In the genomic region with DNA sequence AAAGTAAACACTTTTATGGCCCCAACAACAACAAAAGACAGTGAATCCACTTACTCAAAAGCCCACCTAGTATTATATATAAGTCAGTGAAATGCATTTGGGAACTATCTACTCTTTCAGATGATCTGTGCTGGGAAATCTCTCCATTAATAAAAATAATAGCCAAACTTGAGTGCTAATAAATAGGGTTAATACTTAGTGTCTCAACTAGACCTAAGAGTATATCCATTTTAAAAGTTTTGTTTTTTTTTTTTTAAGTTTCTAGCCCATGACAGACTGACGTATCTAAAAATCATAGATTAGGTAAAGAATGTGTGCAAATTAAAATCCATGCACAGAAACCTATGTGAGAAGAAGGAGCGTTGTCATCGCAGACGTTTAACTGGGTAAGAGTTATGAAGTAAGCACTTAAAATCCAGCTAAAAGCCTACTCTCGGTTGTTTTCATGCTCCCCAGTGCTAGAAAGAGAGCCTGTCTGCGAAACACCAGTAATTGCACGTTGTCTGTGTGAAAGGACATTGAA, we compare ENCODE assay signal across 8 cellular contexts.
DNase-seq lines count a peak whose midpoint lies in the region; ATAC-seq and TF ChIP-seq lines count a peak whose summit lies in the region.

No MANE protein-coding gene starts in this region.

- no peaks in the 10 kb centered on the region for H3K9me3 ChIP-seq in gastrocnemius medialis

- H3K4me1 ChIP-seq in gastrocnemius medialis: peaks cover 5 to 14% of the 10 kb centered on the region in 2 donors

- POLR2A ChIA-PET in RWPE1 (lab: Yijun Ruan, JAX; ENCODE audit: low non-redundant PET): no interaction called here

- TF ChIP-seq POLR2A in gastrocnemius medialis (IDR thresholded peaks at IDR 0.05): no peak

- DNase-seq in GM12864 (ENCODE audit: low read depth) (no peak), RWPE1 (ENCODE audit: low spot score) (no peak), fibroblast of mammary gland (ENCODE audit: low read depth) (peak; percentile 6), gastrocnemius medialis (no peak), NCI-H526 treated with DMSO at 0.1 percent for 48 hours (lab: John Stamatoyannopoulos, UW) (no peak), SHP77 treated with DMSO at 0.1 percent for 48 hours (lab: John Stamatoyannopoulos, UW) (no peak), ureter (ENCODE audit: low spot score) (no peak), HPDE6-E6E7 (ENCODE audit: extremely low spot score) (no peak)

- intact Hi-C loops in gastrocnemius medialis (cut with DNase I; ENCODE audit: low total_unique reads): loop anchor here (10.0 kb wide), 1 partner anchor 47 kb away; no protein-coding TSS in a partner anchor

- no peak for ATAC-seq in gastrocnemius medialis

- no peaks in the 10 kb centered on the region for H3K27me3 ChIP-seq in gastrocnemius medialis

- H3K36me3 ChIP-seq in gastrocnemius medialis: no peaks in the 10 kb centered on the region

- no peak for TF ChIP-seq CTCF in GM12864 (IDR thresholded peaks at IDR 0.05; ENCODE audit: low read depth, low read length, missing control alignments)
- no peak for TF ChIP-seq CTCF in RWPE1 (conservative IDR thresholded peaks at IDR 0.05; ENCODE audit: low read depth)
- TF ChIP-seq CTCF in fibroblast of mammary gland (conservative IDR thresholded peaks at IDR 0.05; ENCODE audit: control insufficient read depth, insufficient read depth, low read depth, low read length): no peak
- TF ChIP-seq CTCF in gastrocnemius medialis (IDR thresholded peaks at IDR 0.05 in 4 of 5, conservative IDR thresholded peaks at IDR 0.05 in 1 of 5): no peak

- H3K27ac ChIP-seq in RWPE1 (peak overlapping the region; percentile 53; the same call in 1 of the 2 replicates), gastrocnemius medialis (peak overlapping the region; percentile 51 to 71 (median 60))

- in situ Hi-C loops in gastrocnemius medialis (cut with MboI; ENCODE audit: low sequenced_read_pairs in 4 of 4): no loop called here

- H3K4me3 ChIP-seq in GM12864 (ENCODE audit: low read depth, low read length) (peak overlapping the region; percentile 50), fibroblast of mammary gland (ENCODE audit: control insufficient read depth, low read depth, low read length) (peak overlapping the region; percentile 38), gastrocnemius medialis (peak overlapping the region; percentile 53 to 62 (median 56))

- CTCF ChIA-PET in RWPE1 (lab: Yijun Ruan, JAX): no interaction called here
